In the genomic region with DNA sequence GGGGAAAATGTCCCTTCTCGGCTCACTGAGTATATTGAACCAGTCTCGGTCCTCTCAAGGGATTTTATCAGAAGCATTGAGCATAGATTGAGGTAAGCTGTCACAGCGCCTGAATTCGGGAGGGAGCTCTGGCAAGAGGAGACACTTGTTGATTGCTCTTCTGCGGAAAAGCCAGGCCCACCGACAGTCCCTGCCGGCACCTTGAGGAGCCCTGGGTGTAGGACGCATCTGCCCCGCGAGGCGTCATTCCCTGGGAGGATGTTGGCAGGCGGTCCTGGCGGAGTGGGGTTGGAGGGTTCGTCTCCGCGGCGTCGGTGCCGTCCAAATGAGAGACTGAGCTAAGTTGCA, we compare ENCODE assay signal across 8 cellular contexts. TPM values are rescaled to one million over a fixed set of nuclear protein-coding genes. Genes with fewer than 3 reads are reported as not detected.
DNase-seq lines count a peak whose midpoint lies in the region; ATAC-seq, FAIRE-seq and TF ChIP-seq lines count a peak whose summit lies in the region.

No MANE protein-coding gene starts in this region.

- no peak for TF ChIP-seq POLR2A in H54 (IDR thresholded peaks at IDR 0.05; ENCODE audit: low read depth, low read length)
- TF ChIP-seq POLR2A in GM12878 (IDR thresholded peaks at IDR 0.05; ENCODE audit: low read depth, low read length), result no peak

- no peaks in the 10 kb centered on the region for H3K9me3 ChIP-seq in SU-DHL-6 (ENCODE audit: insufficient read depth, low read length)
- H3K9me3 ChIP-seq in GM12878 (replicated peaks; ENCODE audit: control insufficient read depth, insufficient read depth, low read length), result no peaks in the 10 kb centered on the region

- in situ Hi-C loops in GM12878 (cut with MboI), result no loop called here

- BruUV-seq in GM12878 (replicated peaks; lab: Mats Ljungman, UMichigan), result no TSS peak

- no peak for TF ChIP-seq EP300 in GM12878 (IDR thresholded peaks at IDR 0.05; ENCODE audit: borderline replicate concordance in 1 of 2, control insufficient read depth in 1 of 2, low read depth in 2 of 2, low read length in 2 of 2)

- no peak for FAIRE-seq in H54 (lab: Jason Lieb, UNC)
- FAIRE-seq in GM12878 (lab: Jason Lieb, UNC), result no peak

- H3K4me3 ChIP-seq in AG09309 (ENCODE audit: control insufficient read depth, low read depth, low read length) (peak overlapping the region; percentile 81), SU-DHL-6 (ENCODE audit: insufficient read depth, low read length, poor library complexity, severe bottlenecking) (peak overlapping the region; percentile 76), GM12878 (peak overlapping the region; percentile 85), rectal smooth muscle tissue (ENCODE audit: low read length) (peak overlapping the region; percentile 94)

- RAD21 ChIA-PET in GM12878 (lab: Charles Lee; ENCODE audit: unreplicated experiment), result interaction anchor here (1.0 to 2.0 kb wide), 2 partner anchors 10 to 419 kb away, joined by 3 to 12 read pairs; no protein-coding TSS in a partner anchor

- no peaks in the 10 kb centered on the region for H3K9me2 ChIP-seq in SU-DHL-6 (replicated peaks; ENCODE audit: insufficient read depth, low read length)

- H3K36me3 ChIP-seq in SU-DHL-6 (ENCODE audit: low read length) (0 out of 2 replicates have a peak, but pooled peaks cover 1% of the 10 kb centered on the region), GM12878 (ENCODE audit: control insufficient read depth in 2 of 2, insufficient read depth in 2 of 2, low read length in 1 of 2) (no peaks in the 10 kb centered on the region), rectal smooth muscle tissue (ENCODE audit: control insufficient read depth, insufficient read depth, low read length) (no peaks in the 10 kb centered on the region)

- H3K27ac ChIP-seq in SU-DHL-6 (ENCODE audit: low read depth, low read length) (0 out of 2 replicates have a peak overlapping the region, but pooled peaks have one; percentile 74), GM12878 (ENCODE audit: control insufficient read depth, insufficient read depth) (peak overlapping the region; percentile 78), rectal smooth muscle tissue (ENCODE audit: low read depth, low read length) (peak overlapping the region; percentile 76)

- H3K79me2 ChIP-seq in SU-DHL-6 (ENCODE audit: insufficient read depth, low read length), result peaks cover 36% of the 10 kb centered on the region
- H3K79me2 ChIP-seq in GM12878 (ENCODE audit: control insufficient read depth, insufficient read depth, low read length), result peaks cover 14% of the 10 kb centered on the region

- no peak for TF ChIP-seq RAD21 in GM12878 (IDR thresholded peaks at IDR 0.05; ENCODE audit: insufficient read depth, low read depth, low read length)

- H3K4me1 ChIP-seq in GM12878 (ENCODE audit: control insufficient read depth, insufficient read depth, low read length) (peaks cover 14% of the 10 kb centered on the region), rectal smooth muscle tissue (ENCODE audit: control insufficient read depth, insufficient read depth, low read length) (peaks cover 4% of the 10 kb centered on the region)

- 29% methylated on average over 19 of the region's 19 CpGs for WGBS in GM12878 (ENCODE audit: insufficient coverage, insufficient replicate concordance, low lambda C conversion rate, missing lambda C conversion rate)

- peak overlapping the region; percentile 66 for H3K4me2 ChIP-seq in SU-DHL-6 (ENCODE audit: low read depth, low read length, poor library complexity, severe bottlenecking)
- H3K4me2 ChIP-seq in GM12878 (ENCODE audit: control insufficient read depth, insufficient read depth), result peak overlapping the region; percentile 93

- ATAC-seq in GM12878 (no peak), HG02870 (IDR thresholded peaks at IDR 0.05; ENCODE audit: unreplicated experiment) (no peak)

- H4K20me1 ChIP-seq in SU-DHL-6 (ENCODE audit: low read depth, low read length), result no peaks in the 10 kb centered on the region
- no peaks in the 10 kb centered on the region for H4K20me1 ChIP-seq in GM12878 (ENCODE audit: control insufficient read depth, insufficient read depth)

- H3K27me3 ChIP-seq in SU-DHL-6 (ENCODE audit: low read length) (no peaks in the 10 kb centered on the region), GM12878 (replicated peaks in 1 of 2; ENCODE audit: control insufficient read depth in 2 of 2, insufficient read depth in 2 of 2, low read length in 1 of 2) (no peaks in the 10 kb centered on the region), rectal smooth muscle tissue (ENCODE audit: control insufficient read depth, insufficient read depth, low read length) (no peaks in the 10 kb centered on the region)

- H3K9ac ChIP-seq in SU-DHL-6 (ENCODE audit: low read length), result peak overlapping the region; percentile 81
- peak overlapping the region; percentile 76 for H3K9ac ChIP-seq in GM12878 (ENCODE audit: control insufficient read depth, insufficient read depth, low read length)
- peak overlapping the region; percentile 8 for H3K9ac ChIP-seq in rectal smooth muscle tissue (ENCODE audit: low read length)

- CTCF ChIA-PET in GM12878 (lab: Yijun Ruan, JAX), result interaction anchor here (0.9 to 5.6 kb wide), 9 partner anchors 10 to 419 kb away, joined by 3 to 23 read pairs (median 4); a partner anchor contains a TSS

- peak overlapping the region; percentile 92 for H2AFZ ChIP-seq in SU-DHL-6 (ENCODE audit: low read depth, low read length, severe bottlenecking)
- H2AFZ ChIP-seq in GM12878 (ENCODE audit: control insufficient read depth, low read depth, low read length), result peak overlapping the region; percentile 100

- POLR2A ChIA-PET in GM12878 (lab: Charles Lee), result interaction anchor here (0.7 kb wide), 1 partner anchor 21 kb away, joined by 3 read pairs; no protein-coding TSS in a partner anchor

- peaks cover 21% of the 10 kb centered on the region for H3F3A ChIP-seq in SU-DHL-6 (ENCODE audit: insufficient read depth)

- SMC1A ChIA-PET in GM12878 (lab: Charles Lee; ENCODE audit: uncharacterized antibody, unreplicated experiment), result interaction anchor here (1.0 to 4.9 kb wide), 5 partner anchors 9 to 184 kb away, joined by 3 to 18 read pairs (median 4); a partner anchor contains a TSS

- intact Hi-C loops in GM12878 (cut with micrococcal nuclease; ENCODE audit: unreplicated experiment), result loop anchor here (2.0 kb wide), 1 partner anchor 419 kb away; no protein-coding TSS in a partner anchor

- no peak for TF ChIP-seq CTCF in AG09309 (IDR thresholded peaks at IDR 0.05; ENCODE audit: control insufficient read depth, insufficient read depth, low read depth, low read length, missing control alignments)
- TF ChIP-seq CTCF in SU-DHL-6 (IDR thresholded peaks at IDR 0.05; ENCODE audit: insufficient read depth, low read length, poor library complexity, severe bottlenecking), result no peak
- TF ChIP-seq CTCF in GM12878 (IDR thresholded peaks at IDR 0.05 in 2 of 3, conservative IDR thresholded peaks at IDR 0.05 in 1 of 3; ENCODE audit: control insufficient read depth in 2 of 3, extremely low read depth in 1 of 3, insufficient read depth in 1 of 3, low read depth in 3 of 3, low read length in 3 of 3), result no peak

- DNase-seq in AG09309 (ENCODE audit: low read depth), result no peak
- peak; percentile 29 for DNase-seq in H54 (ENCODE audit: insufficient read length, low spot score)
- no peak for DNase-seq in GM12878 (ENCODE audit: low read depth, low spot score)
- peak in 33 of 51 donors; percentile 6 to 72 (median 45) for DNase-seq in hypothalamus (lab: John Stamatoyannopoulos, UW)
- DNase-seq in T1000 (lab: John Stamatoyannopoulos, UW), result no peak

TF ChIP-seq in GM12878, 131 proteins besides CTCF, POLR2A, EP300 and RAD21 (continues in another document):
- TF ChIP-seq JUND (IDR thresholded peaks at IDR 0.05; ENCODE audit: low read depth, low read length) (no peak), MYB (IDR thresholded peaks at IDR 0.05; ENCODE audit: borderline replicate concordance, low read depth, low read length) (no peak), SMC3 (IDR thresholded peaks at IDR 0.05; ENCODE audit: borderline replicate concordance, low read length) (no peak), GABPA (IDR thresholded peaks at IDR 0.05; ENCODE audit: low read depth) (no peak), TCF12 (IDR thresholded peaks at IDR 0.05; ENCODE audit: low read depth, low read length) (no peak)

RNA-seq across cellular contexts. Expression of a gene that starts 0.8 kb away (rescaled TPM):
- total RNA-seq in GM12878 (2013; cell fraction: nucleolus; rRNA removed), result 89.6 and 93.1 TPM in 2 replicates
- total RNA-seq in GM12878 (2014; rRNA removed) (31.5 and 35.3 TPM in 2 replicates), GM12878 (2014; rRNA removed; fragmentation: Illumina TruSeq; extraction: Trizol) (31.2 and 31.3 TPM in 2 replicates), GM12878 (2021) (48.5 and 49.1 TPM in 2 replicates)
- polyA plus RNA-seq in GM12878 (2011; ENCODE audit: low read depth), result 20.6 TPM
- polyA plus RNA-seq in GM12878 (2011; rRNA removed) (68.9 and 76.0 TPM in 2 replicates), GM12878 (2014; fragmentation: Illumina TruSeq; extraction: Trizol) (34.1 and 40.8 TPM in 2 replicates), GM12878 (2014; fragmentation: Nextera tagmentation; extraction: Ambion mirVana) (10 to 100 TPM in 1 of 2 experiments, 1 to 10 TPM in 1; 9.9 to 13.7 TPM), GM12878 (2014; rRNA removed) (34.4 and 38.8 TPM in 2 replicates), GM12878 (2016; fragmentation: Nextera tagmentation; extraction: Ambion mirVana) (10 to 100 TPM; 27.4 to 28.6 TPM)
- 50.8 and 62.0 TPM in 2 replicates for polyA plus RNA-seq in GM12878 (2011; cell fraction: cytosol; rRNA removed)
- polyA plus RNA-seq in GM12878 (2011; cell fraction: nucleus; rRNA removed), result 157 and 172 TPM in 2 replicates
- 24.1 and 36.4 TPM in 2 replicates for polyA plus RNA-seq in GM12878 (2012)
- polyA minus RNA-seq in GM12878 (2011; rRNA and poly(A)+ RNA removed), result 30.4 and 42.8 TPM in 2 replicates
- 10.1 and 18.2 TPM in 2 replicates for polyA minus RNA-seq in GM12878 (2011; cell fraction: cytosol; rRNA and poly(A)+ RNA removed)
- polyA minus RNA-seq in GM12878 (2011; cell fraction: nucleus; rRNA and poly(A)+ RNA removed), result 29.3 and 46.6 TPM in 2 replicates

RNA-seq across cellular contexts. Expression of a gene that starts 4.4 kb away (rescaled TPM):
- total RNA-seq in GM12878 (2013; cell fraction: nucleolus; rRNA removed), result 6.0 and 6.7 TPM in 2 replicates
- total RNA-seq in GM12878 (2014; rRNA removed) (2.9 and 3.2 TPM in 2 replicates), GM12878 (2014; rRNA removed; fragmentation: Illumina TruSeq; extraction: Trizol) (4.3 and 4.7 TPM in 2 replicates), GM12878 (2021) (4.1 and 4.7 TPM in 2 replicates)
- polyA plus RNA-seq in GM12878 (2011; ENCODE audit: low read depth), result 1.0 TPM
- polyA plus RNA-seq in GM12878 (2011; rRNA removed) (8.8 and 11.0 TPM in 2 replicates), GM12878 (2014; fragmentation: Illumina TruSeq; extraction: Trizol) (4.4 and 5.7 TPM in 2 replicates), GM12878 (2014; fragmentation: Nextera tagmentation; extraction: Ambion mirVana) (1 to 10 TPM; 1.3 to 1.9 TPM), GM12878 (2014; rRNA removed) (3.0 and 3.2 TPM in 2 replicates), GM12878 (2016; fragmentation: Nextera tagmentation; extraction: Ambion mirVana) (1 to 10 TPM; 2.8 to 3.1 TPM)
- 4.9 and 5.7 TPM in 2 replicates for polyA plus RNA-seq in GM12878 (2011; cell fraction: cytosol; rRNA removed)
- polyA plus RNA-seq in GM12878 (2011; cell fraction: nucleus; rRNA removed), result 3.0 and 3.8 TPM in 2 replicates
- polyA plus RNA-seq in GM12878 (2012), result 1.8 and 2.7 TPM in 2 replicates
- 7.6 and 8.9 TPM in 2 replicates for polyA minus RNA-seq in GM12878 (2011; rRNA and poly(A)+ RNA removed)
- 3.3 and 3.5 TPM in 2 replicates for polyA minus RNA-seq in GM12878 (2011; cell fraction: cytosol; rRNA and poly(A)+ RNA removed)
- 1.8 and 2.5 TPM in 2 replicates for polyA minus RNA-seq in GM12878 (2011; cell fraction: nucleus; rRNA and poly(A)+ RNA removed)

Comparison
In these comparisons a context has a peak if more than half of its experiments do, and no peak if none do; other contexts are left out.
1. DNase-seq: peak in H54 (single experiment) and hypothalamus (33 of 51); none in AG09309 (single experiment), GM12878 (single experiment) and T1000 (single experiment).
2. H3K9ac ChIP-seq: peak in every context shown above with its lines; median percentile 81 in SU-DHL-6; 76 in GM12878; 8 in rectal smooth muscle tissue.
3. Peak in every context shown above with its lines, with median percentiles within 50 percentile points of each other: H3K4me3 ChIP-seq and H3K27ac ChIP-seq.